In genomic region chr16:62752837-62753236, GRCh38 we compare ENCODE assay signal across 27 cellular contexts.
"Had no signal": no experiment of that assay in that cellular context is flagged by ENCODE, and none has a peak within 500 bp of the region (broad histone marks: within the 10 kb centered on the region; RNA-seq: fewer than 3 reads in every experiment).

No MANE protein-coding gene starts in this region.

- H3K4me1 ChIP-seq: left lung, neural progenitor cell, upper lobe of left lung had no signal

- H3K27me3 Mint-ChIP-seq: activated T-helper 17 cell treated with anti-CD3 and anti-CD28 coated beads, Interleukin-2, amount 50 U/mL, for 72 hours; naive B cell; stimulated activated naive B cell treated with anti-CD40 and anti-IgM and Interleukin-4, amounts not matched to agents 10 μg/mL and 1 μg/mL and 100 μg/mL, for 72 hours had no signal

- FAIRE-seq: colon, endothelial cell of umbilical vein, small intestine had no signal

- H3K36me3 Mint-ChIP-seq: naive B cell; neural progenitor cell; stimulated activated naive B cell treated with anti-CD40 and anti-IgM and Interleukin-4, amounts not matched to agents 10 μg/mL and 1 μg/mL and 100 μg/mL, for 72 hours had no signal

- H3K36me3 ChIP-seq: left lung, neural progenitor cell, thoracic aorta, upper lobe of left lung, WERI-Rb-1 had no signal

- H3K27ac Mint-ChIP-seq: activated naive CD4-positive, alpha-beta T cell treated with anti-CD3 and anti-CD28 coated beads, Interleukin-2, amount 50 U/mL, for 72 hours; activated T-helper 17 cell treated with anti-CD3 and anti-CD28 coated beads, Interleukin-2, amount 50 U/mL, for 72 hours; immature natural killer cell; naive B cell; stimulated activated naive B cell treated with anti-CD40 and anti-IgM and Interleukin-4, amounts not matched to agents 10 μg/mL and 1 μg/mL and 100 μg/mL, for 72 hours; T-helper 2 cell treated with Interferon-gamma antibody and Interleukin-4, amounts not matched to agents 5 μg/mL and 100 μg/mL, for 36 hours had no signal

- H3K4me2 ChIP-seq: hepatocyte, neural progenitor cell had no signal

- H2AFZ ChIP-seq: hepatocyte, neural progenitor cell had no signal

- H3K9me3 Mint-ChIP-seq: neural progenitor cell had no signal

- H3K79me2 ChIP-seq: hepatocyte had no signal

- DNase-seq: activated CD4-positive, alpha-beta T cell treated with anti-CD3 and anti-CD28 coated beads, Interleukin-2, amount 50 U/mL, for 1 hour; activated CD4-positive, CD25-positive, alpha-beta regulatory T cell treated with anti-CD3 and anti-CD28 coated beads, Interleukin-2, amount 50 U/mL, for 72 hours; activated T-cell treated with anti-CD3 and anti-CD28 coated beads, Interleukin-2, amount 50 U/mL, for 1 hour; aorta; central memory CD4-positive, alpha-beta T cell; effector memory CD4-positive, alpha-beta T cell; foreskin melanocyte; immature natural killer cell; kidney glomerular epithelial cell; left lung; naive B cell; small intestine; stimulated activated CD8-positive, alpha-beta memory T cell treated with anti-CD3 and anti-CD28 coated beads, Interleukin-4, amount 100 ng/mL, for 48 hours; stimulated activated naive B cell treated with anti-CD40 and anti-IgM and Interleukin-4, amounts not matched to agents 10 μg/mL and 1 μg/mL and 100 μg/mL, for 72 hours; upper lobe of left lung; WERI-Rb-1 had no signal

- ATAC-seq: activated naive CD4-positive, alpha-beta T cell treated with anti-CD3 and anti-CD28 coated beads, Interleukin-2, amount 50 U/mL, for 72 hours; activated T-helper 17 cell treated with anti-CD3 and anti-CD28 coated beads, Interleukin-2, amount 50 U/mL, for 72 hours; esophagus mucosa; left lung; sciatic nerve; stimulated activated naive B cell treated with anti-CD40 and anti-IgM and Interleukin-4, amounts not matched to agents 10 μg/mL and 1 μg/mL and 100 μg/mL, for 72 hours had no signal

- H3K4me3 Mint-ChIP-seq: activated T-helper 17 cell treated with anti-CD3 and anti-CD28 coated beads, Interleukin-2, amount 50 U/mL, for 72 hours; immature natural killer cell; naive B cell; neural progenitor cell; stimulated activated naive B cell treated with anti-CD40 and anti-IgM and Interleukin-4, amounts not matched to agents 10 μg/mL and 1 μg/mL and 100 μg/mL, for 72 hours; T-helper 2 cell treated with Interferon-gamma antibody and Interleukin-4, amounts not matched to agents 5 μg/mL and 100 μg/mL, for 36 hours had no signal

- H3K9ac ChIP-seq: neural progenitor cell had no signal

- H3K27me3 ChIP-seq: hepatocyte, left lung, neural progenitor cell, upper lobe of left lung had no signal

- H3K4me3 ChIP-seq: hepatocyte, left lung, lung, neural progenitor cell, thoracic aorta, upper lobe of left lung had no signal

- H3K27ac ChIP-seq: hepatocyte, left lung, neural progenitor cell, thoracic aorta, upper lobe of left lung, WERI-Rb-1 had no signal

- H3K4me1 Mint-ChIP-seq: activated T-helper 17 cell treated with anti-CD3 and anti-CD28 coated beads, Interleukin-2, amount 50 U/mL, for 72 hours; immature natural killer cell; stimulated activated naive B cell treated with anti-CD40 and anti-IgM and Interleukin-4, amounts not matched to agents 10 μg/mL and 1 μg/mL and 100 μg/mL, for 72 hours had no signal

- H3K9me3 ChIP-seq: thoracic aorta, upper lobe of left lung had no signal
